21 cellular contexts compared by ENCODE assay signal in the genomic region with DNA sequence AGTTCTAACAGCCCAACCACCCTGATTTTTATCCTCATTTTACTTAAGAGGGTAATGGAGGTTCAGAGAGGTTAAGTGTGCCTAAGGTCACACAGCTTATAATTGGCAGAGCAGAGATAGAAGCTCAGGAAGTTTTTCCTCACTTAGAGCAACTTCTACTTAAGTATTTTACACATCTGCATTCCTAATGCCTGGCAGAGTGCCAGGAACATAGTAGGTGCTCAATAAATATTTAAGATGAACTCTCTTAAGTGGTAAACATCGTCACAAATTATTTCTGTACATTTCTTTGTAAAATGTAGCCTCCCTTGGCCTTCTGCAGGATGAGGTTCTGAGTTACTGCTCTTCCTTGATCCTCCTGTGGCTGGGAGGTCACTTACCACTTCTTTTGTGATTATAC. TPM values are rescaled to one million over a fixed set of nuclear protein-coding genes. Genes with fewer than 3 reads are reported as not detected.
DNase-seq lines count a peak whose midpoint lies in the region; TF ChIP-seq lines count a peak whose summit lies in the region.
"Had no signal": no experiment of that assay in that cellular context is flagged by ENCODE, and none has a peak within 500 bp of the region (broad histone marks: within the 10 kb centered on the region; RNA-seq: fewer than 3 reads in every experiment).

No MANE protein-coding gene starts in this region.

- peaks cover 35% of the 10 kb centered on the region for H3K4me1 Mint-ChIP-seq in type B pancreatic cell (ENCODE audit: unreplicated experiment)
- H3K4me1 Mint-ChIP-seq: CD4-positive, alpha-beta memory T cell had no signal

- TF ChIP-seq CTCF in HEK293 (tag by site-specific recombination; IDR thresholded peaks at IDR 0.05): no peak
- TF ChIP-seq CTCF in WERI-Rb-1 (IDR thresholded peaks at IDR 0.05; ENCODE audit: low read depth, low read length): no peak
- no peak for TF ChIP-seq CTCF in hepatocyte (IDR thresholded peaks at IDR 0.05; ENCODE audit: poor library complexity)
- no peak for TF ChIP-seq CTCF in type B pancreatic cell (conservative IDR thresholded peaks at IDR 0.05)
- no peak for TF ChIP-seq CTCF in uterus (IDR thresholded peaks at IDR 0.05)
- no peak for TF ChIP-seq CTCF in GM13977 (IDR thresholded peaks at IDR 0.05; ENCODE audit: extremely low read depth, insufficient read depth, missing control alignments)

- no peaks in the 10 kb centered on the region for H3K27me3 Mint-ChIP-seq in type B pancreatic cell

- TF ChIP-seq POLR2A in uterus (IDR thresholded peaks at IDR 0.05): no peak

- no peak overlapping the region; the same call in 1 of the 2 replicates for H3K27ac ChIP-seq in HEK293 (ENCODE audit: extremely low read depth, low read depth, low read length)
- H3K27ac ChIP-seq in WERI-Rb-1: peak overlapping the region; percentile 42
- H3K27ac ChIP-seq in hepatocyte: peak overlapping the region; percentile 6
- no peak overlapping the region for H3K27ac ChIP-seq in uterus
- H3K27ac ChIP-seq: BLaER1 had no signal

- peaks cover 3% of the 10 kb centered on the region for H3K9me3 Mint-ChIP-seq in type B pancreatic cell

- 87% methylated on average over 1 of the region's 1 CpG for WGBS in hepatocyte (ENCODE audit: low lambda C conversion rate, missing lambda C conversion rate)

- in situ Hi-C loops in GM13977 (cut with MboI; ENCODE audit: low pct_unique_long_range_greater_than_20kb, low sequenced_read_pairs, unreplicated experiment): no loop called here

- H3K27ac Mint-ChIP-seq in type B pancreatic cell: no peak overlapping the region
- H3K27ac Mint-ChIP-seq: CD4-positive, alpha-beta memory T cell had no signal

- CTCF ChIA-PET in HEK293 (lab: Yijun Ruan, JAX): no interaction called here

- peaks cover 31% of the 10 kb centered on the region for H3K36me3 Mint-ChIP-seq in type B pancreatic cell
- H3K36me3 Mint-ChIP-seq: CD4-positive, alpha-beta memory T cell had no signal

- H3K9me2 ChIP-seq in hepatocyte (replicated peaks; ENCODE audit: insufficient read depth): no peaks in the 10 kb centered on the region

- intact Hi-C loops in uterus (cut with DNase I; ENCODE audit: low total_unique reads): no loop called here

- H3K9me3 ChIP-seq in HEK293 (ENCODE audit: control insufficient read depth, insufficient read depth, low read depth, low read length): no peaks in the 10 kb centered on the region
- no peaks in the 10 kb centered on the region for H3K9me3 ChIP-seq in WERI-Rb-1 (ENCODE audit: severe bottlenecking)
- no peaks in the 10 kb centered on the region for H3K9me3 ChIP-seq in hepatocyte (ENCODE audit: low read depth)
- H3K9me3 ChIP-seq in uterus: no peaks in the 10 kb centered on the region

- POLR2A ChIA-PET in HEK293 (lab: Yijun Ruan, JAX): no interaction called here

- H3K4me3 ChIP-seq in HEK293 (ENCODE audit: low read depth, low read length) (no peak overlapping the region), WERI-Rb-1 (ENCODE audit: low read depth, low read length) (no peak overlapping the region), hepatocyte (no peak overlapping the region), uterus (no peak overlapping the region)
- H3K4me3 ChIP-seq: BLaER1 had no signal

- H3K27me3 ChIP-seq in WERI-Rb-1 (ENCODE audit: insufficient read depth, low read depth, severe bottlenecking) (no peaks in the 10 kb centered on the region), hepatocyte (no peaks in the 10 kb centered on the region), uterus (no peaks in the 10 kb centered on the region)
- H3K27me3 ChIP-seq: BLaER1 had no signal

- H3K79me2 ChIP-seq in hepatocyte: peaks cover 97% of the 10 kb centered on the region

- no peak overlapping the region for H2AFZ ChIP-seq in hepatocyte

- 0 out of 2 replicates have a peak, but pooled peaks cover 3% of the 10 kb centered on the region for H3K4me1 ChIP-seq in HEK293 (ENCODE audit: control insufficient read depth, insufficient read depth, low read length)
- peaks cover 12% of the 10 kb centered on the region for H3K4me1 ChIP-seq in hepatocyte (ENCODE audit: insufficient read depth)
- H3K4me1 ChIP-seq in uterus: no peaks in the 10 kb centered on the region

- H3K4me3 Mint-ChIP-seq in type B pancreatic cell: peak overlapping the region; percentile 5
- H3K4me3 Mint-ChIP-seq: CD4-positive, alpha-beta memory T cell had no signal

- peaks cover 25% of the 10 kb centered on the region for H4K20me1 ChIP-seq in hepatocyte (ENCODE audit: insufficient read depth, poor library complexity, severe bottlenecking)

- no peak overlapping the region for H3K4me2 ChIP-seq in hepatocyte

- H3K36me3 ChIP-seq in HEK293 (ENCODE audit: control insufficient read depth in 2 of 2, insufficient read depth in 1 of 2, low read length in 2 of 2) (peaks cover 0 to under 1% of the 10 kb centered on the region in 2 experiments; a peak in 1 of 3 replicates), WERI-Rb-1 (peaks cover 40% of the 10 kb centered on the region), hepatocyte (replicated peaks; ENCODE audit: insufficient read depth, low read depth) (no peaks in the 10 kb centered on the region), uterus (no peaks in the 10 kb centered on the region)

- DNase-seq in WERI-Rb-1: no peak
- no peak for DNase-seq in hepatocyte (ENCODE audit: low spot score)
- no peak for DNase-seq in type B pancreatic cell (ENCODE audit: extremely low spot score, unreplicated experiment)
- DNase-seq in uterus: no peak
- no peak for DNase-seq in NCI-H2171 (lab: John Stamatoyannopoulos, UW)
- DNase-seq in GM13977 (ENCODE audit: low spot score): no peak
- DNase-seq: Calu3; CD4-positive, alpha-beta memory T cell; DMS153; GOT3; KG1; NCI-H1092 treated with DMSO at 0.1 percent for 48 hours; NCI-H1436 treated with DMSO at 0.1 percent for 48 hours; NCI-H1930; NCI-H226; NCI-H510A treated with DMSO at 0.1 percent for 48 hours; NCI-H748 treated with DMSO at 0.1 percent for 48 hours; SIG-M5 had no signal

TF ChIP-seq in HEK293, 187 proteins besides CTCF, POLR2A, EP300 and RAD21:
- TF ChIP-seq SCRT2 (tag by site-specific recombination; IDR thresholded peaks at IDR 0.05) (no peak), ZNF664 (tag by site-specific recombination; IDR thresholded peaks at IDR 0.05) (peak; percentile 83)
- TF ChIP-seq, protein P1, sequence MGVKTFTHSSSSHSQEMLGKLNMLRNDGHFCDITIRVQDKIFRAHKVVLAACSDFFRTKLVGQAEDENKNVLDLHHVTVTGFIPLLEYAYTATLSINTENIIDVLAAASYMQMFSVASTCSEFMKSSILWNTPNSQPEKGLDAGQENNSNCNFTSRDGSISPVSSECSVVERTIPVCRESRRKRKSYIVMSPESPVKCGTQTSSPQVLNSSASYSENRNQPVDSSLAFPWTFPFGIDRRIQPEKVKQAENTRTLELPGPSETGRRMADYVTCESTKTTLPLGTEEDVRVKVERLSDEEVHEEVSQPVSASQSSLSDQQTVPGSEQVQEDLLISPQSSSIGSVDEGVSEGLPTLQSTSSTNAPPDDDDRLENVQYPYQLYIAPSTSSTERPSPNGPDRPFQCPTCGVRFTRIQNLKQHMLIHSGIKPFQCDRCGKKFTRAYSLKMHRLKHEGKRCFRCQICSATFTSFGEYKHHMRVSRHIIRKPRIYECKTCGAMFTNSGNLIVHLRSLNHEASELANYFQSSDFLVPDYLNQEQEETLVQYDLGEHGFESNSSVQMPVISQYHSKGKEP (tag by site-specific recombination; IDR thresholded peaks at IDR 0.05): 0 out of 2 replicates have a peak, but pooled peaks have one; percentile 17
- TF ChIP-seq, protein P2, sequence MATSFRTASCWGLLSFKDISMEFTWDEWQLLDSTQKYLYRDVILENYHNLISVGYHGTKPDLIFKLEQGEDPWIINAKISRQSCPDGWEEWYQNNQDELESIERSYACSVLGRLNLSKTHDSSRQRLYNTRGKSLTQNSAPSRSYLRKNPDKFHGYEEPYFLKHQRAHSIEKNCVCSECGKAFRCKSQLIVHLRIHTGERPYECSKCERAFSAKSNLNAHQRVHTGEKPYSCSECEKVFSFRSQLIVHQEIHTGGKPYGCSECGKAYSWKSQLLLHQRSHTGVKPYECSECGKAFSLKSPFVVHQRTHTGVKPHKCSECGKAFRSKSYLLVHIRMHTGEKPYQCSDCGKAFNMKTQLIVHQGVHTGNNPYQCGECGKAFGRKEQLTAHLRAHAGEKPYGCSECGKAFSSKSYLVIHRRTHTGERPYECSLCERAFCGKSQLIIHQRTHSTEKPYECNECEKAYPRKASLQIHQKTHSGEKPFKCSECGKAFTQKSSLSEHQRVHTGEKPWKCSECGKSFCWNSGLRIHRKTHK (tag by site-specific recombination; IDR thresholded peaks at IDR 0.05): no peak

RNA-seq across cellular contexts. Expression of a gene that starts 14.7 kb away (rescaled TPM):
- 29.0 and 35.5 TPM in 2 replicates for total RNA-seq in hepatocyte
- polyA plus RNA-seq in hepatocyte: 68.7 and 74.7 TPM in 2 replicates
- total RNA-seq in type B pancreatic cell (ENCODE audit: low replicate concordance): 195 and 301 TPM in 2 replicates
- 10 to 100 TPM; 13.1 to 71.2 (median 46.6) TPM for total RNA-seq in uterus

RNA-seq across cellular contexts. Expression of a gene that starts 19.5 kb away (rescaled TPM):
- total RNA-seq in hepatocyte: not detected in 2 replicates
- polyA plus RNA-seq in hepatocyte: 0.94 TPM in 1 of 2 replicates, not detected in the other
- total RNA-seq in type B pancreatic cell (ENCODE audit: low replicate concordance): not detected in 2 replicates
- not detected for total RNA-seq in uterus
- total RNA-seq: Calu3; CD4-positive, alpha-beta memory T cell; G401 had no signal
- polyA plus RNA-seq: CD4-positive, alpha-beta memory T cell had no signal

Comparison
In these comparisons a context has a peak if more than half of its experiments do, and no peak if none do; other contexts are left out.
1. H3K27ac ChIP-seq: peak in WERI-Rb-1 (single experiment) and hepatocyte (single experiment); none in HEK293 (single experiment) and uterus (0 of 2).